ENCODE assay signal across 13 cellular contexts in genomic region chr2:182876653-182877052, GRCh38. TPM values are rescaled to one million over a fixed set of nuclear protein-coding genes. Genes with fewer than 3 reads are reported as not detected.
"Had no signal": no experiment of that assay in that cellular context is flagged by ENCODE, and none has a peak within 500 bp of the region (broad histone marks: within the 10 kb centered on the region; RNA-seq: fewer than 3 reads in every experiment).

No MANE protein-coding gene starts in this region.

RNA-seq across cellular contexts. Expression of gene FRZB, which starts 10.2 kb away (rescaled TPM):
- total RNA-seq: activated B cell treated with CpG ODN at 0.5 μM for 24 hours; activated CD4-positive, alpha-beta memory T cell treated with anti-CD3 and anti-CD28 coated beads for 36 hours; activated CD4-positive, alpha-beta memory T cell treated with anti-CD3 and anti-CD28 coated beads, Interleukin-2, amount 10 ng/mL, durations not matched to agents 7 days and 5 days; activated CD4-positive, alpha-beta T cell treated with anti-CD3 and anti-CD28 coated beads for 36 hours; activated CD4-positive, alpha-beta T cell treated with anti-CD3 and anti-CD28 coated beads, Interleukin-2, amount 10 ng/mL, durations not matched to agents 24 days and 14 days; activated CD4-positive, alpha-beta T cell treated with anti-CD3 and anti-CD28 coated beads, Interleukin-2, amount 10 ng/mL, durations not matched to agents 7 days and 5 days; activated CD8-positive, alpha-beta memory T cell treated with anti-CD3 and anti-CD28 coated beads for 36 hours; activated CD8-positive, alpha-beta memory T cell treated with anti-CD3 and anti-CD28 coated beads, Interleukin-2, amount 10 ng/mL, durations not matched to agents 7 days and 5 days; activated CD8-positive, alpha-beta T cell treated with anti-CD3 and anti-CD28 coated beads for 36 hours; activated CD8-positive, alpha-beta T cell treated with anti-CD3 and anti-CD28 coated beads, Interleukin-2, amount 10 ng/mL, durations not matched to agents 7 days and 5 days; T-helper 1 cell treated with Interleukin-12 subunit alpha and Interleukin-12 subunit beta and Interleukin-4 antibody, amounts not matched to agents 30 ng/mL and 1 ng/mL, for 36 hours; T-helper 17 cell; T-helper 2 cell treated with Interferon-gamma antibody and Interleukin-4, amounts not matched to agents 100 ng/mL and 5 ng/mL, for 36 hours had no signal
